Comparison of ENCODE assay signal across 8 cellular contexts in the genomic region with DNA sequence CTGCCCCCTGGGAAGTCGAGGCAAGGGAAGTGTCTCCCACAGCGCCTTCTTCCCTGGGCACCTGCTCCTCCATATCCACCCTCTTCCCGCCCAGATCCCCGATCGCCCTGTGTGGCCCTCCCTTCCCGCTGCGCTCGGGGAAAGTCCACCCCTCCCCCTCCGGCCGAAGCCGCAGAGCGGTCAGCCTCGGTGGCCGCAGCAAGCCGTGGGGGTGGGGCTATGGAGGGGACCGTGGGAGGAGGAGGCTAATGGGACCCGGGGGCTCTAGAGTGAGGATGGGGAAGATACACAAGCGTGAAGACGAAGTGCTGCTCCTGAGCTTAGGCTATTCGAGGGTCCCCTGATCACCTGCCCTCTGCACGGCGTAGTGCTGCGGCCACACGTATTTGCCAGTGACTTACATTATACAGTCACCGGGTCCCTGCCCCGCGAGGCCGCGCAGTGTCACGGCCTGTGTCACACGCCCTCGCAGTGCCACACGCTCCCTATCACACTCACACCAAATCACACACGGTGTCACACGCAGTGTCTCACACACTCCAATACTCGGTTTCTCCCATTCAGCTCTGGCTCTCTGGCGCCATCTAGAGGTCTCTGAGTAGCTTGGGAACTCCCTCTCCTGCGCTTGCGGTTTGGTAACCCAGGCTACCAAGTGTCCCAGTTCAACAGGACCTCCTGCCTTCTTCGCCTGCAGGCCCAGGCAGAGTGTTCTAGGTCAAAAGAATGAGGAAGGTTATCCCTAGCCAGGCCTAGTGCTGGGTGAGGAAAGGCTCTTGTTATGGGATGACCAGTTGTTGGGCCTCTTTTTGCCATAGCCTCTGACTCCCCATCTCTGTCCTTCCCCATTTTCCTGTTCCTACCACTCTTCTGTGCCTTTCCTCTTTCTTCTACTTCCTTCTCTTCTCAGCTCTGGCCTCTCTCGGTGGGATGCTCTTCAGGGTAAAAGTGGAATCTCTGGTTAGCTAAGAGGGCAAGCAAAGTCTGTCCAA. TPM values are rescaled to one million over a fixed set of nuclear protein-coding genes. Genes with fewer than 3 reads are reported as not detected.
DNase-seq lines count a peak whose midpoint lies in the region; ATAC-seq, FAIRE-seq and TF ChIP-seq lines count a peak whose summit lies in the region.

No MANE protein-coding gene starts in this region.

- DNase-seq in AG08395 (ENCODE audit: low spot score) (peak; percentile 77), NCI-H446 (lab: John Stamatoyannopoulos, UW) (peak; percentile 89 to 92), cerebellar nuclear complex (lab: John Stamatoyannopoulos, UW) (peak; percentile 40 to 96), kidney (peak; percentile 94)
- DNase-seq in activated CD4-positive, CD25-positive, alpha-beta regulatory T cell treated with anti-CD3 and anti-CD28 coated beads, Interleukin-2, amount 50 U/mL, for 72 hours: peak; percentile 81
- DNase-seq in stimulated activated CD4-positive, alpha-beta T cell treated with anti-CD3 and anti-CD28 coated beads, Interleukin-12 subunit alpha, Interleukin-12 subunit beta, amount 100 ng/mL, for 48 hours (ENCODE audit: low read depth in 2 of 3, low spot score in 1 of 3): peak; percentile 78 to 92 (median 79)

- peak; percentile 88 for ATAC-seq in GM18873 (IDR thresholded peaks at IDR 0.05; ENCODE audit: low FRiP score, unreplicated experiment)
- ATAC-seq in HG03196 (IDR thresholded peaks at IDR 0.05; ENCODE audit: unreplicated experiment): peak; percentile 88

- peak overlapping the region; percentile 60 to 81 for H3K9ac ChIP-seq in kidney (ENCODE audit: low read length in 2 of 2)

- H3K4me1 ChIP-seq in kidney (ENCODE audit: control insufficient read depth in 1 of 2, insufficient read depth in 1 of 2, low read depth in 1 of 2, low read length in 2 of 2): peaks cover 13 to 34% of the 10 kb centered on the region in 2 donors

- intact Hi-C loops in kidney (cut with DNase I): no loop called here

- H3K27ac ChIP-seq in kidney (ENCODE audit: low read depth in 2 of 2, low read length in 2 of 2): peak overlapping the region; percentile 82 to 97

- peak overlapping the region; percentile 68 to 83 for H3K4me3 ChIP-seq in kidney (ENCODE audit: low read length in 2 of 2)

- H3K9me3 ChIP-seq in kidney (ENCODE audit: control insufficient read depth in 1 of 2, low read length in 2 of 2): no peaks in the 10 kb centered on the region

- no peaks in the 10 kb centered on the region for H3K36me3 ChIP-seq in kidney (ENCODE audit: control insufficient read depth in 1 of 2, insufficient read depth in 2 of 2, low read length in 2 of 2)

- no peak for FAIRE-seq in kidney (lab: Jason Lieb, UNC)

- peak; percentile 98 for TF ChIP-seq CTCF in kidney (IDR thresholded peaks at IDR 0.05; ENCODE audit: borderline replicate concordance, extremely low read depth, insufficient read depth)

RNA-seq across cellular contexts. Expression of gene PCDH1, which starts 0.9 kb away (rescaled TPM):
- total RNA-seq in kidney: 147 TPM
- polyA plus RNA-seq in kidney (ENCODE audit: insufficient read depth, low read depth, low replicate concordance): 37.3 TPM

RNA-seq across cellular contexts. Expression of gene DELE1, which starts 44.6 kb away (rescaled TPM):
- 82.3 TPM for total RNA-seq in kidney
- polyA plus RNA-seq in kidney (ENCODE audit: insufficient read depth, low read depth, low replicate concordance): 67.7 TPM

Comparison
In these comparisons a context has a peak if more than half of its experiments do, and no peak if none do; other contexts are left out.
1. Peak in every context shown above with its lines: DNase-seq, ATAC-seq, H3K4me3 ChIP-seq and H3K27ac ChIP-seq.